Comparison of ENCODE assay signal across 31 cellular contexts in the genomic region with DNA sequence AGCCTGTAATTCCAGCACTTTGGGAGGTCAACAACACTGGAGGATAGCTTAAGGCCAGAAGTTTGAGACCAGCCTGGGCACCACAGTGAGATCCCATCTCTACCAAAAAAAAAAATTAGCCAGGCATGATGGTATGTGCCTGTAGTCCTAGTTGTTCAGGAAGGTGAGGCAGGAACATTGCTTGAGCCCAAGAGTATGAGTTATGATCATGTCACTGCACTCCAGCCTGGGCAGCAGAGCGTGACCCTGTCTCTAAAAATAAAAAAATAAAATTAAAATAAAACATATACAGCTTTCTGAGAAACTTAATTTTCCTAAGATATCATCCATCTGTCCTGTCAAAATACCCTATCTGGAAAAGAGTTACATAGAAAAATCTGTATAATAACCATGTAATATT. TPM values are rescaled to one million over a fixed set of nuclear protein-coding genes. Genes with fewer than 3 reads are reported as not detected.
"Had no signal": no experiment of that assay in that cellular context is flagged by ENCODE, and none has a peak within 500 bp of the region (broad histone marks: within the 10 kb centered on the region; RNA-seq: fewer than 3 reads in every experiment).

No MANE protein-coding gene starts in this region.

- H3K4me1 ChIP-seq: ascending aorta had no signal

- ATAC-seq: activated CD4-positive, alpha-beta T cell treated with anti-CD3 and anti-CD28 coated beads for 36 hours; activated CD4-positive, CD25-positive, alpha-beta regulatory T cell treated with anti-CD3 and anti-CD28 coated beads, Interleukin-2, amount 50 U/mL, for 24 hours; activated CD8-positive, alpha-beta memory T cell treated with anti-CD3 and anti-CD28 coated beads, Interleukin-2, amount 10 ng/mL, durations not matched to agents 7 days and 5 days; activated CD8-positive, alpha-beta T cell treated with anti-CD3 and anti-CD28 coated beads, Interleukin-2, amount 10 ng/mL, durations not matched to agents 7 days and 5 days; activated naive CD8-positive, alpha-beta T cell treated with anti-CD3 and anti-CD28 coated beads, Interleukin-2, amount 50 U/mL, for 24 hours had no signal

- H3K27me3 ChIP-seq: ascending aorta, cardiac muscle cell had no signal

- DNase-seq: activated CD4-positive, alpha-beta memory T cell treated with anti-CD3 and anti-CD28 coated beads, Interleukin-2, amount 10 ng/mL, durations not matched to agents 7 days and 5 days; activated CD4-positive, alpha-beta T cell treated with anti-CD3 and anti-CD28 coated beads for 1 hour; activated CD4-positive, alpha-beta T cell treated with anti-CD3 and anti-CD28 coated beads for 36 hours; activated CD4-positive, alpha-beta T cell treated with anti-CD3 and anti-CD28 coated beads for 48 hours; activated CD4-positive, alpha-beta T cell treated with anti-CD3 and anti-CD28 coated beads, Interleukin-2, amount 10 ng/mL, durations not matched to agents 7 days and 5 days; activated CD4-positive, alpha-beta T cell treated with anti-CD3 and anti-CD28 coated beads, Interleukin-2, amount 50 U/mL, for 48 hours; activated CD4-positive, CD25-positive, alpha-beta regulatory T cell; activated CD8-positive, alpha-beta memory T cell treated with anti-CD3 and anti-CD28 coated beads for 24 hours; activated CD8-positive, alpha-beta memory T cell treated with anti-CD3 and anti-CD28 coated beads, Interleukin-2, amount 10 ng/mL, durations not matched to agents 7 days and 5 days; activated CD8-positive, alpha-beta memory T cell treated with anti-CD3 and anti-CD28 coated beads, Interleukin-2, amount 50 U/mL, for 48 hours; activated CD8-positive, alpha-beta T cell treated with anti-CD3 and anti-CD28 coated beads, Interleukin-2, amount 10 ng/mL, durations not matched to agents 7 days and 5 days; activated effector memory CD4-positive, alpha-beta T cell treated with Interleukin-2 at 50 U/mL for 16 hours; activated gamma-delta T cell; activated naive CD4-positive, alpha-beta T cell treated with anti-CD3 and anti-CD28 coated beads, Interleukin-2, amount 10 ng/mL, durations not matched to agents 7 days and 5 days; activated naive CD4-positive, alpha-beta T cell treated with Interleukin-2 at 50 U/mL for 16 hours; activated naive CD8-positive, alpha-beta T cell treated with anti-CD3 and anti-CD28 coated beads, Interleukin-2, amount 10 ng/mL, durations not matched to agents 7 days and 5 days; activated naive CD8-positive, alpha-beta T cell treated with anti-CD3 and anti-CD28 coated beads, Interleukin-2, amount 50 U/mL, for 24 hours; activated T-cell treated with anti-CD3 and anti-CD28 coated beads, Interleukin-2, amount 50 U/mL, for 24 hours; activated T-cell treated with anti-CD3 and anti-CD28 coated beads, Interleukin-2, amount 50 U/mL, for 48 hours; amygdala; anterior cingulate cortex; caudate nucleus; cerebellar nuclear complex; T-helper 1 cell; T-helper 2 cell; T-helper 9 cell had no signal

- H3K9me3 ChIP-seq: ascending aorta had no signal

- H3K4me3 ChIP-seq: ascending aorta, cardiac muscle cell had no signal

- H3K27ac ChIP-seq: ascending aorta, cardiac muscle cell, VCaP had no signal

- FAIRE-seq: bronchial epithelial cell had no signal

- H3K36me3 ChIP-seq: ascending aorta, cardiac muscle cell had no signal

RNA-seq across cellular contexts. Expression of a gene that starts 38.9 kb away (rescaled TPM):
- total RNA-seq: bronchial epithelial cell had no signal
